In genomic region chr20:63552481-63553249, GRCh38 we compare ENCODE assay signal across 1 cellular context.
TF ChIP-seq lines count a peak whose summit lies in the region.

No MANE protein-coding gene starts in this region.

TF ChIP-seq in GM23338, 12 proteins besides CTCF, POLR2A, EP300 and RAD21:
- no peak for TF ChIP-seq EZH2 (IDR thresholded peaks at IDR 0.05; ENCODE audit: low read depth, unreplicated experiment)
- no peak for TF ChIP-seq ZNF331 (CRISPR knock-in tag; IDR thresholded peaks at IDR 0.05; ENCODE audit: low read depth)
- no peak for TF ChIP-seq NANOG (IDR thresholded peaks at IDR 0.05; ENCODE audit: borderline replicate concordance)
- TF ChIP-seq POLR2AphosphoS5 (IDR thresholded peaks at IDR 0.05; ENCODE audit: low read depth): peak; percentile 10; the same call in 1 of the 2 replicates
- no peak for TF ChIP-seq STAT1 (IDR thresholded peaks at IDR 0.05; ENCODE audit: unreplicated experiment)
- TF ChIP-seq ZNF462 (CRISPR knock-in tag; IDR thresholded peaks at IDR 0.05): no peak
- no peak for TF ChIP-seq REST (IDR thresholded peaks at IDR 0.05; ENCODE audit: unreplicated experiment)
- TF ChIP-seq CREB1 (CRISPR knock-in tag; IDR thresholded peaks at IDR 0.05; ENCODE audit: low read depth): peak; percentile 47; the same call in 1 of the 2 replicates
